8 cellular contexts compared by ENCODE assay signal in genomic region chr15:69059170-69059943, GRCh38. TPM values are rescaled to one million over a fixed set of nuclear protein-coding genes. Genes with fewer than 3 reads are reported as not detected.
DNase-seq lines count a peak whose midpoint lies in the region; ATAC-seq and TF ChIP-seq lines count a peak whose summit lies in the region.

No MANE protein-coding gene starts in this region.

- H3K4me1 ChIP-seq in adipocyte (ENCODE audit: control insufficient read depth, insufficient read depth, low read length) (peaks cover 3% of the 10 kb centered on the region), left ventricle myocardium inferior (peaks cover 26% of the 10 kb centered on the region)

- H3K4me3 ChIP-seq in adipocyte (ENCODE audit: low read length): no peak overlapping the region
- peak overlapping the region; percentile 26 for H3K4me3 ChIP-seq in left ventricle myocardium inferior

- intact Hi-C loops in left ventricle myocardium inferior (cut with micrococcal nuclease): loop anchor here (2.0 to 10.0 kb wide), 2 partner anchors 165 to 335 kb away; no protein-coding TSS in a partner anchor
- intact Hi-C loops in sciatic nerve (cut with DNase I): loop anchor here (5.0 kb wide), 1 partner anchor 333 kb away; no protein-coding TSS in a partner anchor

- no peaks in the 10 kb centered on the region for H3K9me3 ChIP-seq in adipocyte (ENCODE audit: control insufficient read depth, low read length)
- no peaks in the 10 kb centered on the region for H3K9me3 ChIP-seq in left ventricle myocardium inferior (replicated peaks)

- H3K27me3 ChIP-seq in adipocyte (replicated peaks; ENCODE audit: control insufficient read depth, insufficient read depth, low read length) (peaks cover 20% of the 10 kb centered on the region), left ventricle myocardium inferior (ENCODE audit: low read depth) (peaks cover 9% of the 10 kb centered on the region)

- ATAC-seq in sciatic nerve (peak; percentile 93), GM21717 (IDR thresholded peaks at IDR 0.05; ENCODE audit: unreplicated experiment) (no peak), GM18519 (IDR thresholded peaks at IDR 0.05; ENCODE audit: low FRiP score, unreplicated experiment) (no peak)

- H3K9ac ChIP-seq in adipocyte (ENCODE audit: low read length): peak overlapping the region; percentile 10

- DNase-seq in GM10266 (ENCODE audit: extremely low spot score) (peak; percentile 76), NCI-H146 treated with DMSO at 0.1 percent for 48 hours (lab: John Stamatoyannopoulos, UW; ENCODE audit: unreplicated experiment) (peak; percentile 73), T-helper 1 cell (peak; percentile 39 to 56 (median 52)), adipocyte (ENCODE audit: low read depth) (peak; percentile 96), left ventricle myocardium inferior (peak; percentile 89), sciatic nerve (ENCODE audit: low spot score) (peak; percentile 95)

- H3K27ac ChIP-seq in left ventricle myocardium inferior (replicated peaks): peak overlapping the region; percentile 75

- TF ChIP-seq CTCF in GM10266 (IDR thresholded peaks at IDR 0.05; ENCODE audit: control insufficient read depth, insufficient read depth, low read depth, missing control alignments) (peak; percentile 80), left ventricle myocardium inferior (IDR thresholded peaks at IDR 0.05; ENCODE audit: borderline replicate concordance) (peak; percentile 89)

- H3K36me3 ChIP-seq in adipocyte (ENCODE audit: control insufficient read depth, insufficient read depth, low read length, severe bottlenecking) (no peaks in the 10 kb centered on the region), left ventricle myocardium inferior (no peaks in the 10 kb centered on the region)

RNA-seq across cellular contexts. Expression of gene NOX5, which starts 44.9 kb away (rescaled TPM):
- total RNA-seq in left ventricle myocardium inferior (not detected), sciatic nerve (0.45 TPM)
